Comparison of ENCODE assay signal across 8 cellular contexts in genomic region chrX:7110821-7111276, GRCh38. TPM values are rescaled to one million over a fixed set of nuclear protein-coding genes. Genes with fewer than 3 reads are reported as not detected.
DNase-seq lines count a peak whose midpoint lies in the region; ATAC-seq, FAIRE-seq and TF ChIP-seq lines count a peak whose summit lies in the region.

No MANE protein-coding gene starts in this region.

- peak; percentile 98 for FAIRE-seq in GM19239 (lab: Jason Lieb, UNC)
- FAIRE-seq in H54 (lab: Jason Lieb, UNC) = no peak

- no peaks in the 10 kb centered on the region for H3K9me3 Mint-ChIP-seq in T-helper 1 cell treated with Interleukin-12 subunit alpha and Interleukin-12 subunit beta and Interleukin-4 antibody, amounts not matched to agents 30 μg/mL and 1 μg/mL, for 36 hours

- peak overlapping the region; percentile 55 for H3K27ac Mint-ChIP-seq in T-helper 1 cell treated with Interleukin-12 subunit alpha and Interleukin-12 subunit beta and Interleukin-4 antibody, amounts not matched to agents 30 μg/mL and 1 μg/mL, for 36 hours

- intact Hi-C loops in left ventricle myocardium superior (cut with micrococcal nuclease) = no loop called here

- TF ChIP-seq POLR2A in H54 (IDR thresholded peaks at IDR 0.05; ENCODE audit: low read depth, low read length) = no peak

- ATAC-seq in HG03108 (IDR thresholded peaks at IDR 0.05; ENCODE audit: unreplicated experiment) (peak; percentile 29), left ventricle myocardium superior (no peak)

- DNase-seq in A172 (ENCODE audit: low spot score) (peak; percentile 92), GM19239 (ENCODE audit: insufficient read length, low spot score) (no peak), left ventricle myocardium superior (no peak), superior temporal gyrus (ENCODE audit: extremely low spot score) (no peak), H54 (ENCODE audit: insufficient read length, low spot score) (no peak)
- no peak for DNase-seq in NK-92 treated with Interleukin-12 subunit alpha and Interleukin-12 subunit beta, amount 100 ng/mL, for 24 hours (lab: John Stamatoyannopoulos, UW)

- peaks cover 10% of the 10 kb centered on the region for H3K36me3 Mint-ChIP-seq in T-helper 1 cell treated with Interleukin-12 subunit alpha and Interleukin-12 subunit beta and Interleukin-4 antibody, amounts not matched to agents 30 μg/mL and 1 μg/mL, for 36 hours (ENCODE audit: low read depth)

- H3K4me3 Mint-ChIP-seq in T-helper 1 cell treated with Interleukin-12 subunit alpha and Interleukin-12 subunit beta and Interleukin-4 antibody, amounts not matched to agents 30 μg/mL and 1 μg/mL, for 36 hours = no peak overlapping the region

- H3K4me1 Mint-ChIP-seq in T-helper 1 cell treated with Interleukin-12 subunit alpha and Interleukin-12 subunit beta and Interleukin-4 antibody, amounts not matched to agents 30 μg/mL and 1 μg/mL, for 36 hours (ENCODE audit: low read depth) = peaks cover 20% of the 10 kb centered on the region

- no peaks in the 10 kb centered on the region for H3K27me3 Mint-ChIP-seq in T-helper 1 cell treated with Interleukin-12 subunit alpha and Interleukin-12 subunit beta and Interleukin-4 antibody, amounts not matched to agents 30 μg/mL and 1 μg/mL, for 36 hours (ENCODE audit: low read depth)

RNA-seq across cellular contexts. Expression of gene STS, which starts 36.7 kb away (rescaled TPM):
- 1.9 and 2.3 TPM in 2 replicates for total RNA-seq in A172 (2014; rRNA removed; shearing (Covaris generic))
- total RNA-seq in left ventricle myocardium superior = 4.7 TPM

RNA-seq across cellular contexts. Expression of gene PUDP, which starts 37.1 kb away (rescaled TPM):
- total RNA-seq in A172 (2014; rRNA removed; shearing (Covaris generic)) = 12.1 and 12.4 TPM in 2 replicates
- 21.9 TPM for total RNA-seq in left ventricle myocardium superior
